ENCODE assay signal across 8 cellular contexts in the genomic region with DNA sequence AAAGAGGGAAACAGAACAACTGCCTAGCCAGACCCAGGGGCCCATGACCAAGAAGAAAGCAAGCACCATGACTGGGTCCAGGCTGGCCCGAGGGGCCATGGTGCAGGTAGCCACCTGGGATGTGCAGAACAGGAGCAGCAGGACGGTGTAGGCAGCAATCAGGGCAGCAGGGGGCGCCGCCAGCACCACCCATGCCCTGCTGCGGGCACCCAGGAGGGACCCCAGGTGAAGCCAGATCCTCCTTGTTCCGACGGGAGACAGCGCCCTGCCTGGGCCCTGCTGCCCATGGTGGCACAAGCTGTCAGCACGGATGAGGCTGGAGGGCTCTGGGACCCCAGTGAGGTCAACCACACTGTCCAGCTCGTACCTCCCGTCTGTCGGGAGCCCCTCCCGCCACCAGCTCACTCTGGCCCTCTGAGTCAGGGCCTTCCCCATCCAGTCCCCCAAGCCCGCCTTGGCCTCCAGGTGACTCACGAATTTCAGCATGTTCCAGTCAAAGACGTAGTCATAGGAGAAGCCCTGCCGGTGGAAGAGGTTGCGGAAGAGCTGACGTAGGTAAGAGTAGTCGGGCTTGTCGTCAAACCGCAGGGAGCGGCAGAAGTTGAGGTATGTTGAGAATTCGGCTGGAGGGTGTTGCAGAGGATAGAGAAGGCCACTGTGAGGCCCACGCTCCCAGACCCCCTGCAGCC. TPM values are rescaled to one million over a fixed set of nuclear protein-coding genes. Genes with fewer than 3 reads are reported as not detected.
DNase-seq lines count a peak whose midpoint lies in the region; ATAC-seq and TF ChIP-seq lines count a peak whose summit lies in the region.

No MANE protein-coding gene starts in this region.

- peak overlapping the region; percentile 59 to 88 (median 77) for H3K27ac ChIP-seq in esophagus squamous epithelium

- TF ChIP-seq CTCF in esophagus squamous epithelium (IDR thresholded peaks at IDR 0.05), result peak in 4 of 6 experiments; percentile 17 to 60 (median 26)

- 46 to 61% methylated on average over 7 to 15 of the region's 25 CpGs for WGBS in esophagus squamous epithelium, 2 donors

- no peak overlapping the region for H3K4me3 ChIP-seq in esophagus squamous epithelium

- no peaks in the 10 kb centered on the region for H3K9me3 ChIP-seq in esophagus squamous epithelium

- intact Hi-C loops in esophagus squamous epithelium (cut with DNase I), result no loop called here

- ATAC-seq in GM21381 (IDR thresholded peaks at IDR 0.05; ENCODE audit: unreplicated experiment), result no peak

- TF ChIP-seq POLR2A in esophagus squamous epithelium (IDR thresholded peaks at IDR 0.05), result no peak

- no peaks in the 10 kb centered on the region for H3K27me3 ChIP-seq in esophagus squamous epithelium

- peak in 5 of 6 experiments; percentile 19 to 37 (median 32) for DNase-seq in stimulated activated naive CD4-positive, alpha-beta T cell (lab: John Stamatoyannopoulos, UW)
- DNase-seq in stimulated activated naive CD4-positive, alpha-beta T cell treated with Interleukin-2 at 50 U/mL for 16 hours (lab: John Stamatoyannopoulos, UW), result no peak
- DNase-seq in activated CD4-positive, alpha-beta T cell treated with anti-CD3 and anti-CD28 coated beads for 48 hours, result peak; percentile 63
- DNase-seq in esophagus squamous epithelium (lab: John Stamatoyannopoulos, UW) (no peak), NCI-H146 (lab: John Stamatoyannopoulos, UW) (no peak), NCI-H345 treated with DMSO at 0.1 percent for 48 hours (lab: John Stamatoyannopoulos, UW; ENCODE audit: unreplicated experiment) (no peak)
- DNase-seq in stimulated activated CD4-positive, alpha-beta T cell treated with anti-CD3 and anti-CD28 coated beads, Interleukin-4, amount 100 ng/mL, for 1 hour, result peak; percentile 54

- peaks cover 47 to 100% (median 65%) of the 10 kb centered on the region in 3 donors for H3K36me3 ChIP-seq in esophagus squamous epithelium

- peaks cover 0 to 58% (median 12%) of the 10 kb centered on the region in 3 donors for H3K4me1 ChIP-seq in esophagus squamous epithelium

RNA-seq across cellular contexts. Expression of a gene that starts 18.8 kb away (rescaled TPM):
- total RNA-seq in esophagus squamous epithelium, result 10 to 100 TPM; 40.8 to 94.4 (median 55.9) TPM

RNA-seq across cellular contexts. Expression of a gene that starts 25.6 kb away (rescaled TPM):
- total RNA-seq in esophagus squamous epithelium, result 10 to 100 TPM; 22.5 to 55.1 (median 28.3) TPM

Comparison
In these comparisons a context has a peak if more than half of its experiments do, and no peak if none do; other contexts are left out.
1. DNase-seq: peak in stimulated activated naive CD4-positive, alpha-beta T cell (5 of 6), activated CD4-positive, alpha-beta T cell treated with anti-CD3 and anti-CD28 coated beads for 48 hours (single experiment) and stimulated activated CD4-positive, alpha-beta T cell treated with anti-CD3 and anti-CD28 coated beads, Interleukin-4, amount 100 ng/mL, for 1 hour (single experiment); none in stimulated activated naive CD4-positive, alpha-beta T cell treated with Interleukin-2 at 50 U/mL for 16 hours (single experiment), esophagus squamous epithelium (single experiment), NCI-H146 (single experiment) and NCI-H345 treated with DMSO at 0.1 percent for 48 hours (single experiment).